8 cellular contexts compared by ENCODE assay signal in genomic region chr11:62752994-62753735, GRCh38. TPM values are rescaled to one million over a fixed set of nuclear protein-coding genes. Genes with fewer than 3 reads are reported as not detected.
DNase-seq lines count a peak whose midpoint lies in the region; ATAC-seq, FAIRE-seq and TF ChIP-seq lines count a peak whose summit lies in the region.

No MANE protein-coding gene starts in this region.

- intact Hi-C loops in sigmoid colon (cut with DNase I): loop anchor here (2.0 kb wide), 1 partner anchor 24 kb away; the partner anchor contains the start of gene TTC9C

- no peak for TF ChIP-seq POLR2A in sigmoid colon (IDR thresholded peaks at IDR 0.05)

- H3K4me3 ChIP-seq in SK-N-MC (peak overlapping the region; percentile 100), fibroblast of mammary gland (ENCODE audit: control insufficient read depth, low read depth, low read length) (peak overlapping the region; percentile 97), sigmoid colon (peak overlapping the region; percentile 50 to 70 (median 66))

- peak overlapping the region; percentile 96 for H3K27ac ChIP-seq in SK-N-MC
- peak overlapping the region; percentile 90 to 96 (median 94) for H3K27ac ChIP-seq in sigmoid colon

- H3K27me3 ChIP-seq in sigmoid colon: no peaks in the 10 kb centered on the region

- DNase-seq in SK-N-MC (ENCODE audit: low read depth, low spot score) (no peak), fibroblast of mammary gland (ENCODE audit: low read depth) (no peak), sigmoid colon (no peak), Ammon's horn (ENCODE audit: low spot score) (no peak), iPS-NIHi11 (ENCODE audit: low spot score) (no peak), frontal cortex (ENCODE audit: low spot score in 2 of 2) (no peak)

- H3K9me3 ChIP-seq in SK-N-MC (ENCODE audit: low read depth, low read length): no peaks in the 10 kb centered on the region
- no peaks in the 10 kb centered on the region for H3K9me3 ChIP-seq in sigmoid colon

- H3K36me3 ChIP-seq in SK-N-MC (ENCODE audit: insufficient read depth, low read length): peaks cover 4% of the 10 kb centered on the region; the same call in 1 of the 2 replicates
- peaks cover 0 to 22% (median 4%) of the 10 kb centered on the region in 4 donors for H3K36me3 ChIP-seq in sigmoid colon

- peaks cover 0 to 38% (median 18%) of the 10 kb centered on the region in 4 donors for H3K4me1 ChIP-seq in sigmoid colon

- TF ChIP-seq EP300 in sigmoid colon (IDR thresholded peaks at IDR 0.05): no peak

- peak overlapping the region; percentile 91 for H3K9ac ChIP-seq in SK-N-MC (ENCODE audit: insufficient read length)

- TF ChIP-seq CTCF in fibroblast of mammary gland (conservative IDR thresholded peaks at IDR 0.05; ENCODE audit: control insufficient read depth, insufficient read depth, low read depth, low read length): no peak
- TF ChIP-seq CTCF in sigmoid colon (IDR thresholded peaks at IDR 0.05): no peak

- FAIRE-seq in frontal cortex (lab: Jason Lieb, UNC): no peak

- WGBS in sigmoid colon, 2 donors: 35 to 66% methylated on average over 15 of the region's 15 CpGs

- ATAC-seq in GM19452 (IDR thresholded peaks at IDR 0.05; ENCODE audit: unreplicated experiment): peak; percentile 1
- no peak for ATAC-seq in HG03565 (IDR thresholded peaks at IDR 0.05; ENCODE audit: unreplicated experiment)

RNA-seq across cellular contexts. Expression of gene ZBTB3, which starts 0.8 kb away (rescaled TPM):
- total RNA-seq in sigmoid colon (10 to 100 TPM in 1 of 4 donors, 1 to 10 TPM in 3; 6.6 to 12.1 (median 7.7) TPM), frontal cortex (17.1 TPM)
- 1 to 10 TPM; 1.2 to 5.0 (median 1.8) TPM for polyA plus RNA-seq in sigmoid colon

RNA-seq across cellular contexts. Expression of gene POLR2G, which starts 8.2 kb away (rescaled TPM):
- total RNA-seq in sigmoid colon (10 to 100 TPM; 42.7 to 59.5 (median 53.6) TPM), frontal cortex (59.9 TPM)
- 100 to 1,000 TPM in 1 of 3 donors, 10 to 100 TPM in 2; 73.5 to 111 (median 95.5) TPM for polyA plus RNA-seq in sigmoid colon

RNA-seq across cellular contexts. Expression of gene TAF6L, which starts 18.0 kb away (rescaled TPM):
- total RNA-seq in sigmoid colon: 10 to 100 TPM; 13.2 to 20.1 (median 16.7) TPM
- 10 to 100 TPM in 1 of 3 donors, 1 to 10 TPM in 2; 3.0 to 20.7 (median 9.0) TPM for polyA plus RNA-seq in sigmoid colon
- total RNA-seq in frontal cortex: 15.1 TPM

RNA-seq across cellular contexts. Expression of gene TTC9C, which starts 24.9 kb away (rescaled TPM):
- total RNA-seq in sigmoid colon (10 to 100 TPM; 21.9 to 39.9 (median 24.2) TPM), frontal cortex (26.9 TPM)
- polyA plus RNA-seq in sigmoid colon: 10 to 100 TPM; 27.6 to 30.4 (median 27.7) TPM

RNA-seq across cellular contexts. Expression of gene HNRNPUL2, which starts 25.9 kb away (rescaled TPM):
- total RNA-seq in sigmoid colon (10 to 100 TPM; 22.9 to 30.7 (median 25.3) TPM), frontal cortex (15.1 TPM)
- polyA plus RNA-seq in sigmoid colon: 10 to 100 TPM; 36.6 to 54.3 (median 37.5) TPM
